In the genomic region with DNA sequence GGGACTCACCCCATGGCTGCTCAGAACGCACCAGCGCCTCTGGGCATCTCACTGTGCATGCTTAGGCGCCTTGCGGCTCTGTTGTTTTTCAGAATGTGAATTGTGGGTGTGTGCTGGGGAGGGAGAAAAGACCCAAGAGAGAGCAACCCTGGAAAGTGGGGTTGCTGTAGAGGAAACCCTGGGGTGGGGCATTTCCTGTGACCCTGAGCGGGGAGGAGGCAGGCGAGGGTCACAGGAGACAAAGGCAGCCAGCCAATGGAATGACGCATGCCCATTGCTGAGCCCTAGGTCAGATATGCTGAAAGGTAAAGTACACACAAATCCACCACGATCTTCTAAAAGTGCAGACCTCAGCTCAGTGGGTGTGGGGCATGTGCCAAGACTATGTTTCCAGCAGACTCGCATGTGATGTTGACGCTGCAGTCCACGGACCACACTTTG, we compare ENCODE assay signal across 4 cellular contexts. TPM values are rescaled to one million over a fixed set of nuclear protein-coding genes. Genes with fewer than 3 reads are reported as not detected.
"Had no signal": no experiment of that assay in that cellular context is flagged by ENCODE, and none has a peak within 500 bp of the region (broad histone marks: within the 10 kb centered on the region; RNA-seq: fewer than 3 reads in every experiment).

No MANE protein-coding gene starts in this region.

RNA-seq across cellular contexts. Expression of a gene that starts 39.9 kb away (rescaled TPM):
- total RNA-seq: myocyte; naive thymus-derived CD8-positive, alpha-beta T cell; osteocyte; smooth muscle cell had no signal
